ENCODE assay signal across 9 cellular contexts in the genomic region with DNA sequence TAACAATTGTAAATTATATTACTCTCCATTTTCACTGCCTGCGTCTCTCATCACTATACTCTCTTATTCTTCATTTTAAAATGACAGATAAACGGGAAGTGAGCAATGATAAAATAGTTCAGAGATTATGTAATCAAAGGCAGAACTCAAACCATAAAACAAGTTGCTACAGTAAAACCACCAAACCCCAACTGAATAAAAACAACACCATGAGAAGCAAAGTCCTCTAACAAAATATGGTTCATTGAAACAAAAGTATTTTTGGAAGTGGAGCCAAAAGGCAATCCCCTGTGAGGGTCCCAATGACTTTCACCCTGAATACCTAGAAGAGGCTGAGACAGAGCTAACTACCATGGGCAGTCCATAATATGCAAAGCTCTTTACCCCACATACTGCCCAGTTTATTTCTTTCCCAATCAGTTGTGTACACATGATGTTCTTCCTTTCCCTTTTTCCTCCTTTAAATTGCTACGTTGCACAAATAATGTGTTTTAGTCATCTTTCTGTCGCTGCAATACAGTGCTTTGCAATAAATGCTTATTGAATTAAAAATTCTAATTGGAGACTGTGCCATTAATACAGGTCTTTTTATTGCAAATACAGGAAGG.
DNase-seq lines count a peak whose midpoint lies in the region; ATAC-seq and TF ChIP-seq lines count a peak whose summit lies in the region.
"Had no signal": no experiment of that assay in that cellular context is flagged by ENCODE, and none has a peak within 500 bp of the region (broad histone marks: within the 10 kb centered on the region; RNA-seq: fewer than 3 reads in every experiment).

No MANE protein-coding gene starts in this region.

- POLR2A ChIA-PET in A673 (lab: Charles Lee; ENCODE audit: low non-redundant PET) = no interaction called here

- no peak overlapping the region for H3K27ac ChIP-seq in OCI-LY1 (ENCODE audit: low read depth, low read length, poor library complexity, severe bottlenecking)
- peak overlapping the region in 7 of 8 donors; percentile 7 to 79 (median 48) for H3K27ac ChIP-seq in spleen
- no peak overlapping the region for H3K27ac ChIP-seq in A673 (ENCODE audit: low read depth, low read length, poor library complexity, severe bottlenecking)

- H3K9me3 ChIP-seq in OCI-LY1 (ENCODE audit: low read length) (no peaks in the 10 kb centered on the region), spleen (no peaks in the 10 kb centered on the region), A673 (ENCODE audit: low read depth, low read length, poor library complexity, severe bottlenecking) (no peaks in the 10 kb centered on the region)

- H3K36me3 ChIP-seq in OCI-LY1 (ENCODE audit: insufficient read depth, low read length) (no peaks in the 10 kb centered on the region), spleen (no peaks in the 10 kb centered on the region), A673 (ENCODE audit: insufficient read depth, low read length, poor library complexity, severe bottlenecking) (no peaks in the 10 kb centered on the region)

- no peak overlapping the region for H3K9ac ChIP-seq in OCI-LY1 (ENCODE audit: low read length)

- intact Hi-C loops in spleen (cut with DNase I; ENCODE audit: low total_unique reads) (no loop called here), A673 (cut with micrococcal nuclease; ENCODE audit: unreplicated experiment) (no loop called here)

- H2AFZ ChIP-seq in OCI-LY1 (ENCODE audit: low read length) = peak overlapping the region; percentile 97; the same call in 1 of the 2 replicates

- H3F3A ChIP-seq in OCI-LY1 (ENCODE audit: insufficient read depth, low read length) = no peaks in the 10 kb centered on the region

- peak overlapping the region; percentile 6; the same call in 1 of the 2 replicates for H3K4me2 ChIP-seq in OCI-LY1 (ENCODE audit: low read length)

- DNase-seq in epithelial cell of esophagus (ENCODE audit: low read depth) = peak; percentile 61
- no peak for DNase-seq in spleen
- no peak for DNase-seq in A673 (ENCODE audit: low spot score)
- DNase-seq in DMS53 (lab: John Stamatoyannopoulos, UW) = no peak
- DNase-seq: effector CD8-positive, alpha-beta T cell; NCI-H2081 had no signal

- peak; percentile 46 for ATAC-seq in GM19351 (IDR thresholded peaks at IDR 0.05; ENCODE audit: unreplicated experiment)
- ATAC-seq in GM21723 (IDR thresholded peaks at IDR 0.05; ENCODE audit: unreplicated experiment) = no peak

- no peaks in the 10 kb centered on the region for H3K9me2 ChIP-seq in OCI-LY1 (ENCODE audit: low read depth, low read length)

- H3K27me3 ChIP-seq in OCI-LY1 (ENCODE audit: insufficient read depth, low read length) (no peaks in the 10 kb centered on the region), spleen (replicated peaks in 1 of 7) (no peaks in the 10 kb centered on the region), A673 (replicated peaks; ENCODE audit: insufficient read depth, low read depth, low read length, poor library complexity) (no peaks in the 10 kb centered on the region)

- H3K4me1 ChIP-seq in OCI-LY1 (ENCODE audit: insufficient read depth, low read length, severe bottlenecking) (peaks cover 20% of the 10 kb centered on the region), spleen (peaks cover 0 to 30% (median 2%) of the 10 kb centered on the region in 6 donors), A673 (ENCODE audit: insufficient read depth, low read length, poor library complexity, severe bottlenecking) (no peaks in the 10 kb centered on the region)

- H3K4me3 ChIP-seq in OCI-LY1 (ENCODE audit: low read depth, low read length, poor library complexity, severe bottlenecking) (no peak overlapping the region), epithelial cell of esophagus (ENCODE audit: low read length) (no peak overlapping the region), spleen (no peak overlapping the region), A673 (ENCODE audit: low read depth, low read length, poor library complexity, severe bottlenecking) (no peak overlapping the region)

- CTCF ChIA-PET in A673 (lab: Charles Lee) = no interaction called here

- no peak for TF ChIP-seq POLR2A in spleen (IDR thresholded peaks at IDR 0.05)

- H4K20me1 ChIP-seq in OCI-LY1 (ENCODE audit: insufficient read depth, low read length) = no peaks in the 10 kb centered on the region

- no peaks in the 10 kb centered on the region for H3K79me2 ChIP-seq in OCI-LY1 (ENCODE audit: insufficient read depth, low read length)

- WGBS in spleen, 5 donors = 38 to 53% (median 40%) methylated on average over 4 of the region's 4 CpGs

- TF ChIP-seq CTCF in OCI-LY1 (IDR thresholded peaks at IDR 0.05; ENCODE audit: low read length) (no peak), epithelial cell of esophagus (IDR thresholded peaks at IDR 0.05; ENCODE audit: insufficient read depth, low read depth, low read length, missing control alignments) (no peak), spleen (IDR thresholded peaks at IDR 0.05 in 8 of 11, conservative IDR thresholded peaks at IDR 0.05 in 3 of 11) (no peak), A673 (conservative IDR thresholded peaks at IDR 0.05; ENCODE audit: low read depth, low read length) (no peak)

- BruUV-seq in A673 (replicated peaks; lab: Mats Ljungman, UMichigan) = no TSS peak

Comparison
In these comparisons a context has a peak if more than half of its experiments do, and no peak if none do; other contexts are left out.
1. H3K27ac ChIP-seq: peak in spleen (7 of 8); none in OCI-LY1 (single experiment) and A673 (single experiment).